In genomic region chr6:52576054-52576391, GRCh38 we compare ENCODE assay signal across 8 cellular contexts. TPM values are rescaled to one million over a fixed set of nuclear protein-coding genes. Genes with fewer than 3 reads are reported as not detected.
DNase-seq lines count a peak whose midpoint lies in the region; ATAC-seq and TF ChIP-seq lines count a peak whose summit lies in the region.

No MANE protein-coding gene starts in this region.

- no peak overlapping the region for H2AK5ac ChIP-seq in trophoblast cell (ENCODE audit: low read length)

- no peak for DNase-seq in DND-41
- no peak for DNase-seq in SJSA1 (ENCODE audit: low read depth in 1 of 2, low spot score in 2 of 2)
- no peak for DNase-seq in fibroblast of mammary gland (ENCODE audit: low read depth)
- no peak for DNase-seq in trophoblast cell
- no peak for DNase-seq in activated CD4-positive, alpha-beta T cell treated with anti-CD3 and anti-CD28 coated beads for 48 hours

- H2BK120ac ChIP-seq in trophoblast cell (ENCODE audit: insufficient read depth, low read length, poor library complexity), result peak overlapping the region; percentile 79

- H3K18ac ChIP-seq in trophoblast cell (ENCODE audit: low read length), result no peak overlapping the region

- H3K9ac ChIP-seq in DND-41 (ENCODE audit: low read depth, low read length), result peak overlapping the region; percentile 77
- H3K9ac ChIP-seq in trophoblast cell (ENCODE audit: low read length), result peak overlapping the region; percentile 90

- H2BK12ac ChIP-seq in trophoblast cell (ENCODE audit: low read length), result no peak overlapping the region

- H3K27ac ChIP-seq in DND-41 (ENCODE audit: low read length), result peak overlapping the region; percentile 56
- H3K27ac ChIP-seq in SJSA1, result peak overlapping the region; percentile 60
- H3K27ac ChIP-seq in trophoblast cell (ENCODE audit: low read depth, low read length), result no peak overlapping the region

- peaks cover 15% of the 10 kb centered on the region for H3K79me1 ChIP-seq in trophoblast cell (ENCODE audit: low read length)

- H4K12ac ChIP-seq in trophoblast cell (ENCODE audit: low read depth, low read length), result no peak overlapping the region

- peak overlapping the region; percentile 26 to 62; a peak in 3 of 4 replicates for H3K4me3 ChIP-seq in DND-41 (ENCODE audit: low read depth in 1 of 2, low read length in 2 of 2)
- H3K4me3 ChIP-seq in SJSA1, result peak overlapping the region; percentile 89
- H3K4me3 ChIP-seq in fibroblast of mammary gland (ENCODE audit: control insufficient read depth, low read depth, low read length), result peak overlapping the region; percentile 98
- H3K4me3 ChIP-seq in trophoblast cell (ENCODE audit: low read depth, low read length), result peak overlapping the region; percentile 90

- H3K36me3 ChIP-seq in DND-41 (ENCODE audit: insufficient read depth, low read length) (0 out of 2 replicates have a peak, but pooled peaks cover 3% of the 10 kb centered on the region), SJSA1 (peaks cover 45% of the 10 kb centered on the region), trophoblast cell (ENCODE audit: control insufficient read depth in 1 of 2, insufficient read depth in 2 of 2, low read length in 2 of 2) (no peaks in the 10 kb centered on the region)

- no CpG with 5 or more reads among the region's 8 CpGs for WGBS in trophoblast cell (ENCODE audit: extremely low coverage, insufficient coverage, insufficient read length)

- peaks cover 40% of the 10 kb centered on the region for H4K20me1 ChIP-seq in DND-41 (ENCODE audit: insufficient read depth, low read length)

- H3K4me2 ChIP-seq in DND-41 (ENCODE audit: insufficient read depth, low read length) (peak overlapping the region; percentile 89), trophoblast cell (ENCODE audit: low read length) (peak overlapping the region; percentile 79)

- no peak overlapping the region for H2BK5ac ChIP-seq in trophoblast cell (ENCODE audit: low read depth, low read length, poor library complexity)

- no peak overlapping the region for H3K23ac ChIP-seq in trophoblast cell (ENCODE audit: low read length)

- H3K9me3 ChIP-seq in DND-41 (ENCODE audit: insufficient read depth, low read length, severe bottlenecking), result no peaks in the 10 kb centered on the region
- no peaks in the 10 kb centered on the region for H3K9me3 ChIP-seq in SJSA1 (replicated peaks)
- H3K9me3 ChIP-seq in trophoblast cell (ENCODE audit: insufficient read depth, low read depth, low read length), result no peaks in the 10 kb centered on the region

- H3K4me1 ChIP-seq in DND-41 (ENCODE audit: insufficient read depth, low read length) (peaks cover 63% of the 10 kb centered on the region), SJSA1 (replicated peaks) (peaks cover 48% of the 10 kb centered on the region), trophoblast cell (ENCODE audit: control insufficient read depth in 1 of 2, insufficient read depth in 2 of 2, low read length in 2 of 2) (peaks cover 34 to 44% of the 10 kb centered on the region in 2 experiments)

- peak overlapping the region; percentile 90 for H3K14ac ChIP-seq in trophoblast cell (ENCODE audit: low read length)

- H2AFZ ChIP-seq in DND-41 (ENCODE audit: low read depth, low read length), result 0 out of 2 replicates have a peak overlapping the region, but pooled peaks have one; percentile 47
- no peak overlapping the region for H2AFZ ChIP-seq in trophoblast cell (ENCODE audit: insufficient read depth, low read length, poor library complexity)

- H3K79me2 ChIP-seq in DND-41 (ENCODE audit: insufficient read depth, low read length) (peaks cover 56% of the 10 kb centered on the region), trophoblast cell (ENCODE audit: control insufficient read depth, insufficient read depth, low read length, poor library complexity) (peaks cover 13% of the 10 kb centered on the region)

- ATAC-seq in DND-41 (ENCODE audit: insufficient read depth, low read depth), result no peak
- ATAC-seq in HG03571 (IDR thresholded peaks at IDR 0.05; ENCODE audit: unreplicated experiment), result no peak
- no peak for ATAC-seq in GM18870 (IDR thresholded peaks at IDR 0.05; ENCODE audit: unreplicated experiment)
- no peak for ATAC-seq in HG03442 (IDR thresholded peaks at IDR 0.05; ENCODE audit: unreplicated experiment)

- H4K91ac ChIP-seq in trophoblast cell (ENCODE audit: low read depth, low read length), result no peak overlapping the region

- TF ChIP-seq CTCF in DND-41 (IDR thresholded peaks at IDR 0.05; ENCODE audit: borderline replicate concordance, extremely low read depth, low read length, poor library complexity, severe bottlenecking) (no peak), fibroblast of mammary gland (conservative IDR thresholded peaks at IDR 0.05; ENCODE audit: control insufficient read depth, insufficient read depth, low read depth, low read length) (no peak)

- H3K27me3 ChIP-seq in DND-41 (ENCODE audit: insufficient read depth, low read length, poor library complexity) (no peaks in the 10 kb centered on the region), SJSA1 (replicated peaks) (no peaks in the 10 kb centered on the region), trophoblast cell (ENCODE audit: insufficient read depth, low read length) (no peaks in the 10 kb centered on the region)

- peak overlapping the region; percentile 15 for H4K8ac ChIP-seq in trophoblast cell (ENCODE audit: low read depth, low read length)

- H3K4ac ChIP-seq in trophoblast cell (ENCODE audit: low read depth, low read length), result peak overlapping the region; percentile 28

RNA-seq across cellular contexts. Expression of gene TRAM2, which starts 0.8 kb away (rescaled TPM):
- 59.7 and 98.1 TPM in 2 replicates for total RNA-seq in SJSA1 (2014; rRNA removed; shearing (Covaris generic))
- 30.3 and 31.3 TPM in 2 replicates for polyA plus RNA-seq in trophoblast cell (2013)

Comparison
In these comparisons a context has a peak if more than half of its experiments do, and no peak if none do; other contexts are left out.
1. H3K4me3 ChIP-seq: peak in every context shown above with its lines; median percentile 98 in fibroblast of mammary gland; 90 in trophoblast cell; 89 in SJSA1; 44 in DND-41.